Comparison of ENCODE assay signal across 8 cellular contexts in genomic region chr5:68285857-68286611, GRCh38.
DNase-seq lines count a peak whose midpoint lies in the region; ATAC-seq, FAIRE-seq and TF ChIP-seq lines count a peak whose summit lies in the region.

No MANE protein-coding gene starts in this region.

- RAD21 ChIA-PET in GM12878 (lab: Charles Lee; ENCODE audit: unreplicated experiment) = interaction anchor here (0.6 to 3.8 kb wide), 53 partner anchors 10 to 834 kb away, joined by 3 to 185 read pairs (median 6); partner anchors contain the start of gene PIK3R1

- WGBS in GM12878 (ENCODE audit: insufficient coverage, insufficient replicate concordance, low lambda C conversion rate, missing lambda C conversion rate) = 13% methylated on average over 4 of the region's 4 CpGs
- WGBS in liver = 19% methylated on average over 4 of the region's 4 CpGs

- SMC1A ChIA-PET in GM12878 (lab: Charles Lee; ENCODE audit: uncharacterized antibody, unreplicated experiment) = interaction anchor here (0.7 to 4.1 kb wide), 62 partner anchors 10 to 1040 kb away, joined by 3 to 182 read pairs (median 6); no protein-coding TSS in a partner anchor

- no peaks in the 10 kb centered on the region for H4K20me1 ChIP-seq in GM12878 (ENCODE audit: control insufficient read depth, insufficient read depth)

- ATAC-seq in GM12878 = peak; percentile 13
- no peak for ATAC-seq in HG03175 (IDR thresholded peaks at IDR 0.05; ENCODE audit: unreplicated experiment)
- no peak for ATAC-seq in GM18909 (IDR thresholded peaks at IDR 0.05; ENCODE audit: poor library complexity, unreplicated experiment)

- H3K4me2 ChIP-seq in GM12878 (ENCODE audit: control insufficient read depth, insufficient read depth) = peak overlapping the region; percentile 100; the same call in 1 of the 2 replicates

- H3K36me3 ChIP-seq in GM12878 (ENCODE audit: control insufficient read depth in 2 of 2, insufficient read depth in 2 of 2, low read length in 1 of 2) = peaks cover 5 to 17% of the 10 kb centered on the region in 2 experiments; a peak in 3 of 4 replicates
- peaks cover 5 to 31% (median 21%) of the 10 kb centered on the region in 4 donors for H3K36me3 ChIP-seq in liver (ENCODE audit: control insufficient read depth in 4 of 4, insufficient read depth in 3 of 4, low read depth in 1 of 4, low read length in 3 of 4)

- peak; percentile 91 for TF ChIP-seq RAD21 in GM12878 (IDR thresholded peaks at IDR 0.05; ENCODE audit: insufficient read depth, low read depth, low read length)
- TF ChIP-seq RAD21 in liver (IDR thresholded peaks at IDR 0.05) = peak; percentile 78 to 87

- H3K9ac ChIP-seq in GM12878 (ENCODE audit: control insufficient read depth, insufficient read depth, low read length) = no peak overlapping the region
- peak overlapping the region; percentile 3 to 77 for H3K9ac ChIP-seq in liver (ENCODE audit: low read depth in 1 of 2, low read length in 2 of 2)

- H3K27me3 ChIP-seq in GM12878 (replicated peaks in 1 of 2; ENCODE audit: control insufficient read depth in 2 of 2, insufficient read depth in 2 of 2, low read length in 1 of 2) (no peaks in the 10 kb centered on the region), liver (ENCODE audit: control insufficient read depth in 4 of 4, insufficient read depth in 4 of 4, low read length in 3 of 4) (no peaks in the 10 kb centered on the region)

- peak overlapping the region; percentile 94 for H3K27ac ChIP-seq in GM12878 (ENCODE audit: control insufficient read depth, insufficient read depth)
- H3K27ac ChIP-seq in liver (ENCODE audit: low read depth in 1 of 2, low read length in 2 of 2) = peak overlapping the region; percentile 56 to 94

- no peak for TF ChIP-seq EP300 in GM12878 (IDR thresholded peaks at IDR 0.05; ENCODE audit: borderline replicate concordance in 1 of 2, control insufficient read depth in 1 of 2, low read depth in 2 of 2, low read length in 2 of 2)

- POLR2A ChIA-PET in GM12878 (lab: Charles Lee) = interaction anchor here (0.5 to 3.5 kb wide), 11 partner anchors 10 to 692 kb away, joined by 3 to 28 read pairs (median 4); no protein-coding TSS in a partner anchor

- intact Hi-C loops in GM12878 (cut with micrococcal nuclease; ENCODE audit: unreplicated experiment) = loop anchor here (1.0 to 5.0 kb wide), 6 partner anchors 174 to 721 kb away; no protein-coding TSS in a partner anchor

- no peak for FAIRE-seq in GM12878 (lab: Jason Lieb, UNC)

- CTCF ChIA-PET in GM12878 (lab: Yijun Ruan, JAX) = interaction anchor here (0.6 to 3.6 kb wide), 70 partner anchors 9 to 1039 kb away, joined by 3 to 165 read pairs (median 6); partner anchors contain the start of gene PIK3R1

- peak; percentile 53 to 74 (median 62); a peak in 5 of 6 replicates for TF ChIP-seq CTCF in GM12878 (IDR thresholded peaks at IDR 0.05 in 2 of 3, conservative IDR thresholded peaks at IDR 0.05 in 1 of 3; ENCODE audit: control insufficient read depth in 2 of 3, extremely low read depth in 1 of 3, insufficient read depth in 1 of 3, low read depth in 3 of 3, low read length in 3 of 3)
- TF ChIP-seq CTCF in liver (IDR thresholded peaks at IDR 0.05; ENCODE audit: low read depth, low read length, missing input control) = peak; percentile 62

- H3K4me3 ChIP-seq in GM12878 (no peak overlapping the region), liver (ENCODE audit: low read depth in 1 of 3, low read length in 3 of 3) (no peak overlapping the region)

- no peak for TF ChIP-seq POLR2A in GM12878 (IDR thresholded peaks at IDR 0.05; ENCODE audit: low read depth, low read length)

- peak; percentile 41 for DNase-seq in AG08396 (ENCODE audit: low spot score)
- peak; percentile 23 for DNase-seq in GDM1 (lab: John Stamatoyannopoulos, UW)
- DNase-seq in NCI-H526 treated with DMSO at 0.1 percent for 48 hours (lab: John Stamatoyannopoulos, UW) = peak; percentile 16
- no peak for DNase-seq in GM12878 (ENCODE audit: low read depth, low spot score)
- DNase-seq in activated gamma-delta T cell treated with Interleukin-2 at 50 U/mL for 16 hours = no peak

- no peak overlapping the region for H2AFZ ChIP-seq in GM12878 (ENCODE audit: control insufficient read depth, low read depth, low read length)

- H3K4me1 ChIP-seq in GM12878 (ENCODE audit: control insufficient read depth, insufficient read depth, low read length) = peaks cover 36% of the 10 kb centered on the region
- H3K4me1 ChIP-seq in liver (ENCODE audit: control insufficient read depth in 4 of 4, insufficient read depth in 4 of 4, low read length in 3 of 4) = peaks cover 11 to 80% (median 73%) of the 10 kb centered on the region in 4 donors

- BruUV-seq in GM12878 (replicated peaks; lab: Mats Ljungman, UMichigan) = no TSS peak

- H3K9me3 ChIP-seq in GM12878 (replicated peaks; ENCODE audit: control insufficient read depth, insufficient read depth, low read length) = no peaks in the 10 kb centered on the region
- H3K9me3 ChIP-seq in liver (ENCODE audit: control insufficient read depth in 4 of 4, low read length in 3 of 4) = no peaks in the 10 kb centered on the region

- in situ Hi-C loops in GM12878 (cut with MboI) = loop anchor here (5.0 to 10.0 kb wide), 2 partner anchors 171 to 729 kb away; no protein-coding TSS in a partner anchor

- H3K79me2 ChIP-seq in GM12878 (ENCODE audit: control insufficient read depth, insufficient read depth, low read length) = peaks cover 26% of the 10 kb centered on the region

TF ChIP-seq in GM12878, 131 proteins besides CTCF, POLR2A, EP300 and RAD21 (continues in another document):
- no peak for TF ChIP-seq HDGF (IDR thresholded peaks at IDR 0.05)
- TF ChIP-seq BHLHE40 (IDR thresholded peaks at IDR 0.05; ENCODE audit: borderline replicate concordance in 1 of 2, low read depth in 2 of 2, low read length in 1 of 2) = no peak
- no peak for TF ChIP-seq IRF5 (IDR thresholded peaks at IDR 0.05; ENCODE audit: borderline replicate concordance)
- no peak for TF ChIP-seq CHD4 (IDR thresholded peaks at IDR 0.05)
- no peak for TF ChIP-seq POLR2AphosphoS5 (IDR thresholded peaks at IDR 0.05; ENCODE audit: low read length)
- no peak for TF ChIP-seq HSF1 (IDR thresholded peaks at IDR 0.05; ENCODE audit: low read depth, low read length)
- TF ChIP-seq TAF1 (IDR thresholded peaks at IDR 0.05; ENCODE audit: borderline replicate concordance, low read depth, low read length) = no peak
- no peak for TF ChIP-seq ETV6 (conservative IDR thresholded peaks at IDR 0.05 in 1 of 2, IDR thresholded peaks at IDR 0.05 in 1 of 2; ENCODE audit: borderline replicate concordance in 1 of 2, low read depth in 1 of 2)

TF ChIP-seq in liver, 16 proteins besides CTCF, POLR2A, EP300 and RAD21:
- peak; percentile 16 for TF ChIP-seq MAX (IDR thresholded peaks at IDR 0.05)
- no peak for TF ChIP-seq NR2F2 (IDR thresholded peaks at IDR 0.05)
- TF ChIP-seq JUND (IDR thresholded peaks at IDR 0.05) = no peak
- TF ChIP-seq GABPA (IDR thresholded peaks at IDR 0.05 in 1 of 2, conservative IDR thresholded peaks at IDR 0.05 in 1 of 2) = no peak
- no peak for TF ChIP-seq FOXA1 (IDR thresholded peaks at IDR 0.05)
- no peak for TF ChIP-seq ZBTB33 (IDR thresholded peaks at IDR 0.05)

Comparison
In these comparisons a context has a peak if more than half of its experiments do, and no peak if none do; other contexts are left out.
1. DNase-seq: peak in AG08396 (single experiment), GDM1 (single experiment) and NCI-H526 treated with DMSO at 0.1 percent for 48 hours (single experiment); none in GM12878 (single experiment) and activated gamma-delta T cell treated with Interleukin-2 at 50 U/mL for 16 hours (single experiment).